In the genomic region with DNA sequence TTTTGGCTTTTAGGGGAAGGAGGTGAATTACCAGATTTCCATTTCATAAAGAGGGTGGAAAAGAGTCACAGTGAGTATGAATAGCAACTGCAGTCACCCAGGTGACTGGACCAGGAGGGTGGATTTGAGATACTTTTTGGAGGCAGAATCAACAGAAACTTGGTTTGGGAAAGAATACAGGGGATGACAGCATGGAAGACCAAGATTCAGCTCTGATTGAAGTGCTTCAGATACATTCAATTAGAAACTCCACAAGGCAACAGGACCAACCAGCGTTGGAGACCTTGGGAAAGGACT, we compare ENCODE assay signal across 13 cellular contexts.
DNase-seq lines count a peak whose midpoint lies in the region; ATAC-seq and TF ChIP-seq lines count a peak whose summit lies in the region.
"Had no signal": no experiment of that assay in that cellular context is flagged by ENCODE, and none has a peak within 500 bp of the region (broad histone marks: within the 10 kb centered on the region; RNA-seq: fewer than 3 reads in every experiment).

No MANE protein-coding gene starts in this region.

- no peak overlapping the region for H2AFZ ChIP-seq in smooth muscle cell (ENCODE audit: low read depth)

- CTCF ChIA-PET in activated CD4-positive, alpha-beta memory T cell treated with anti-CD3 and anti-CD28 coated beads for 36 hours (lab: Charles Lee), result interaction anchor here (1.1 to 1.4 kb wide), 2 partner anchors 28 to 32 kb away, joined by 3 to 4 read pairs; no protein-coding TSS in a partner anchor

- no peak overlapping the region for H3K4me3 ChIP-seq in BLaER1 treated with 17β-estradiol and CSF1 and Interleukin-3, amounts not matched to agents 10 nM and 100 nM
- H3K4me3 ChIP-seq in lower lobe of right lung (no peak overlapping the region), smooth muscle cell (no peak overlapping the region)
- H3K4me3 ChIP-seq: esophagus squamous epithelium had no signal

- H3K36me3 Mint-ChIP-seq in activated CD4-positive, alpha-beta memory T cell treated with anti-CD3 and anti-CD28 coated beads for 36 hours, result peaks cover 2% of the 10 kb centered on the region

- H3K9me3 Mint-ChIP-seq in activated CD4-positive, alpha-beta memory T cell treated with anti-CD3 and anti-CD28 coated beads for 36 hours, result no peaks in the 10 kb centered on the region
- H3K9me3 Mint-ChIP-seq: central memory CD8-positive, alpha-beta T cell had no signal

- POLR2A ChIA-PET in activated CD4-positive, alpha-beta memory T cell treated with anti-CD3 and anti-CD28 coated beads for 36 hours (lab: Charles Lee), result interaction anchor here (1.0 kb wide), 1 partner anchor 96 kb away, joined by 4 read pairs; no protein-coding TSS in a partner anchor

- H3K4me2 ChIP-seq in BLaER1 treated with 17β-estradiol and CSF1 and Interleukin-3, amounts not matched to agents 10 nM and 100 nM, result peak overlapping the region; percentile 13 to 67 (median 28); a peak in 15 of 22 replicates
- H3K4me2 ChIP-seq in smooth muscle cell, result no peak overlapping the region

- no peaks in the 10 kb centered on the region for H3K9me3 ChIP-seq in BLaER1 treated with 17β-estradiol and CSF1 and Interleukin-3, amounts not matched to agents 10 nM and 100 nM (replicated peaks in 1 of 11)
- H3K9me3 ChIP-seq in lower lobe of right lung (no peaks in the 10 kb centered on the region), smooth muscle cell (replicated peaks; ENCODE audit: low read depth) (no peaks in the 10 kb centered on the region)
- H3K9me3 ChIP-seq: esophagus squamous epithelium had no signal

- TF ChIP-seq CTCF in lower lobe of right lung (IDR thresholded peaks at IDR 0.05), result no peak
- TF ChIP-seq CTCF in smooth muscle cell (IDR thresholded peaks at IDR 0.05; ENCODE audit: borderline replicate concordance, insufficient read depth, poor library complexity, severe bottlenecking), result no peak

- H3K4me1 Mint-ChIP-seq in activated CD4-positive, alpha-beta memory T cell treated with anti-CD3 and anti-CD28 coated beads for 36 hours (ENCODE audit: low read depth), result peaks cover 86% of the 10 kb centered on the region

- DNase-seq in activated CD4-positive, alpha-beta memory T cell treated with anti-CD3 and anti-CD28 coated beads for 36 hours, result no peak
- DNase-seq in lower lobe of right lung (no peak), smooth muscle cell (lab: John Stamatoyannopoulos, UW; ENCODE audit: unreplicated experiment) (no peak), COLO668 (lab: John Stamatoyannopoulos, UW; ENCODE audit: unreplicated experiment) (no peak)
- DNase-seq in stimulated activated naive CD4-positive, alpha-beta T cell treated with Interleukin-2 at 50 U/mL for 16 hours (lab: John Stamatoyannopoulos, UW), result no peak
- DNase-seq: esophagus squamous epithelium, GDM1, T-helper 9 cell had no signal

- 0 out of 22 replicates have a peak overlapping the region, but pooled peaks of 2 of the 11 experiments have one; percentile 9 to 28 for H3K27ac ChIP-seq in BLaER1 treated with 17β-estradiol and CSF1 and Interleukin-3, amounts not matched to agents 10 nM and 100 nM
- H3K27ac ChIP-seq in lower lobe of right lung, result no peak overlapping the region
- no peak overlapping the region for H3K27ac ChIP-seq in smooth muscle cell (ENCODE audit: low read depth)
- H3K27ac ChIP-seq: esophagus squamous epithelium had no signal

- H3K9ac ChIP-seq in BLaER1 treated with 17β-estradiol and CSF1 and Interleukin-3, amounts not matched to agents 10 nM and 100 nM, result no peak overlapping the region
- H3K9ac ChIP-seq in smooth muscle cell (ENCODE audit: low read depth), result no peak overlapping the region

- no peaks in the 10 kb centered on the region for H3K79me2 ChIP-seq in smooth muscle cell (ENCODE audit: low read depth)

- no peaks in the 10 kb centered on the region for H3K27me3 Mint-ChIP-seq in activated CD4-positive, alpha-beta memory T cell treated with anti-CD3 and anti-CD28 coated beads for 36 hours
- H3K27me3 Mint-ChIP-seq: central memory CD8-positive, alpha-beta T cell had no signal

- peaks cover 0 to 4% (median 0%) of the 10 kb centered on the region in 11 experiments; a peak in 3 of 22 replicates for H4K20me1 ChIP-seq in BLaER1 treated with 17β-estradiol and CSF1 and Interleukin-3, amounts not matched to agents 10 nM and 100 nM
- no peaks in the 10 kb centered on the region for H4K20me1 ChIP-seq in smooth muscle cell (ENCODE audit: low read depth)

- peak overlapping the region; percentile 75 for H3K27ac Mint-ChIP-seq in activated CD4-positive, alpha-beta memory T cell treated with anti-CD3 and anti-CD28 coated beads for 36 hours

- no peaks in the 10 kb centered on the region for H3F3A ChIP-seq in smooth muscle cell (ENCODE audit: low read depth)

- no peaks in the 10 kb centered on the region for H3K27me3 ChIP-seq in BLaER1 treated with 17β-estradiol and CSF1 and Interleukin-3, amounts not matched to agents 10 nM and 100 nM
- H3K27me3 ChIP-seq in lower lobe of right lung (ENCODE audit: low read depth) (no peaks in the 10 kb centered on the region), smooth muscle cell (ENCODE audit: low read depth) (no peaks in the 10 kb centered on the region)
- H3K27me3 ChIP-seq: esophagus squamous epithelium had no signal

- intact Hi-C loops in activated CD4-positive, alpha-beta memory T cell treated with anti-CD3 and anti-CD28 coated beads for 36 hours (cut with micrococcal nuclease), result loop anchor here (1.0 kb wide), 5 partner anchors 32 to 108 kb away; no protein-coding TSS in a partner anchor
- intact Hi-C loops in lower lobe of right lung (cut with DNase I), result no loop called here

- 100% methylated on average over 1 of the region's 1 CpG for WGBS in smooth muscle cell (ENCODE audit: low lambda C conversion rate)

- H3K4me3 Mint-ChIP-seq in activated CD4-positive, alpha-beta memory T cell treated with anti-CD3 and anti-CD28 coated beads for 36 hours, result peak overlapping the region; percentile 36
- H3K4me3 Mint-ChIP-seq: central memory CD8-positive, alpha-beta T cell had no signal

- H3K36me3 ChIP-seq in BLaER1 treated with 17β-estradiol and CSF1 and Interleukin-3, amounts not matched to agents 10 nM and 100 nM, result no peaks in the 10 kb centered on the region
- H3K36me3 ChIP-seq in lower lobe of right lung (no peaks in the 10 kb centered on the region), smooth muscle cell (ENCODE audit: low read depth) (no peaks in the 10 kb centered on the region)
- H3K36me3 ChIP-seq: esophagus squamous epithelium had no signal

- ATAC-seq in GM18907 (IDR thresholded peaks at IDR 0.05; ENCODE audit: unreplicated experiment) (peak; percentile 5), HG02884 (IDR thresholded peaks at IDR 0.05; ENCODE audit: unreplicated experiment) (peak; percentile 6), lower lobe of right lung (no peak)
- ATAC-seq: PC-3 had no signal

- H3K4me1 ChIP-seq in BLaER1 treated with 17β-estradiol and CSF1 and Interleukin-3, amounts not matched to agents 10 nM and 100 nM, result peaks cover 6 to 25% (median 18%) of the 10 kb centered on the region in 10 experiments; a peak in 19 of 20 replicates
- H3K4me1 ChIP-seq in lower lobe of right lung (peaks cover 7% of the 10 kb centered on the region), smooth muscle cell (ENCODE audit: low read depth) (peaks cover 3% of the 10 kb centered on the region)

Comparison
In these comparisons a context has a peak if more than half of its experiments do, and no peak if none do; other contexts are left out.
1. ATAC-seq: peak in GM18907 (single experiment) and HG02884 (single experiment); none in lower lobe of right lung (0 of 2).